ENCODE assay signal across 24 cellular contexts in the genomic region with DNA sequence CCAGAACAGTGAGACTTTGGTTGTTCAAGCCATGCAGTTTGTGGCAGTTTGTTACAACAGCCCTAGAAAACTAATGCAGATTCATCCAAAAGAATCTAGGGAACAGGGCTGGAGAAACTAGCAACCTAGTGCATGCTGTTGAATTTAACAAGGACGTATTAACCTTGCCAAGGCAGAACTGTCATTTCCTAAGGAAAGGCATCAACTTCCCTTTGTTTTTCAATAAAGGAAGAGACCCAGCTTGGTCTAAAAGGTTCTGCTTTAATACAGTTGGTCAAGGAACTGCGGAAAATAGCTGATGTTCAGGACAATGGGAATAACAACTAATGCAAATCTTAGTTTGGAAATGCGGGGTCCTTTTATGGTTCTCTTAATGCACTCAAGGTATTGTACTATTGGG. TPM values are rescaled to one million over a fixed set of nuclear protein-coding genes. Genes with fewer than 3 reads are reported as not detected.
DNase-seq lines count a peak whose midpoint lies in the region; ATAC-seq and TF ChIP-seq lines count a peak whose summit lies in the region.
"Had no signal": no experiment of that assay in that cellular context is flagged by ENCODE, and none has a peak within 500 bp of the region (broad histone marks: within the 10 kb centered on the region; RNA-seq: fewer than 3 reads in every experiment).

No MANE protein-coding gene starts in this region.

- H3K27ac Mint-ChIP-seq in chondrocyte (ENCODE audit: unreplicated experiment) = no peak overlapping the region
- H3K27ac Mint-ChIP-seq: CD14-positive monocyte; CD4-positive, alpha-beta T cell; CD8-positive, alpha-beta memory T cell had no signal

- H3K27me3 ChIP-seq in left ventricle myocardium inferior (ENCODE audit: low read depth) (peaks cover 10% of the 10 kb centered on the region), psoas muscle (ENCODE audit: insufficient read depth in 3 of 3, low read length in 2 of 3) (peaks cover 0 to 1% (median 0%) of the 10 kb centered on the region in 3 donors)
- H3K27me3 ChIP-seq: BE2C; BLaER1 treated with 17β-estradiol and CSF1 and Interleukin-3, amounts not matched to agents 10 nM and 100 nM had no signal

- TF ChIP-seq CTCF in left ventricle myocardium inferior (IDR thresholded peaks at IDR 0.05; ENCODE audit: borderline replicate concordance) = no peak
- no peak for TF ChIP-seq CTCF in psoas muscle (IDR thresholded peaks at IDR 0.05)
- no peak for TF ChIP-seq CTCF in chondrocyte (IDR thresholded peaks at IDR 0.05)

- H3K4me1 ChIP-seq in left ventricle myocardium inferior (peaks cover 8% of the 10 kb centered on the region), psoas muscle (no peaks in the 10 kb centered on the region)
- H3K4me1 ChIP-seq: A549, BE2C had no signal

- H3K36me3 ChIP-seq in left ventricle myocardium inferior = no peaks in the 10 kb centered on the region
- H3K36me3 ChIP-seq in psoas muscle (ENCODE audit: insufficient read depth in 1 of 2, low read depth in 1 of 2) = no peaks in the 10 kb centered on the region
- H3K36me3 ChIP-seq: BE2C; BLaER1 treated with 17β-estradiol and CSF1 and Interleukin-3, amounts not matched to agents 10 nM and 100 nM had no signal

- H3K4me3 ChIP-seq in left ventricle myocardium inferior (no peak overlapping the region), psoas muscle (no peak overlapping the region)
- H3K4me3 ChIP-seq: A549; BLaER1 treated with 17β-estradiol and CSF1 and Interleukin-3, amounts not matched to agents 10 nM and 100 nM; GM23248 had no signal

- no peaks in the 10 kb centered on the region for H3K4me1 Mint-ChIP-seq in chondrocyte (ENCODE audit: low read depth)
- H3K4me1 Mint-ChIP-seq: CD14-positive monocyte; CD8-positive, alpha-beta memory T cell had no signal

- no peaks in the 10 kb centered on the region for H3K9me3 ChIP-seq in left ventricle myocardium inferior (replicated peaks)
- H3K9me3 ChIP-seq in psoas muscle = no peaks in the 10 kb centered on the region
- H3K9me3 ChIP-seq: A549; BE2C; BLaER1 treated with 17β-estradiol and CSF1 and Interleukin-3, amounts not matched to agents 10 nM and 100 nM had no signal

- 68 to 73% (median 72%) methylated on average over 3 of the region's 3 CpGs for WGBS in psoas muscle, 3 donors

- H3K27ac ChIP-seq in left ventricle myocardium inferior (replicated peaks) (peak overlapping the region; percentile 46), psoas muscle (peak overlapping the region; percentile 41)
- H3K27ac ChIP-seq: 22Rv1; A549; BLaER1 treated with 17β-estradiol and CSF1 and Interleukin-3, amounts not matched to agents 10 nM and 100 nM; GM23248 had no signal

- peaks cover 6% of the 10 kb centered on the region for H3K27me3 Mint-ChIP-seq in chondrocyte (ENCODE audit: low read depth)

- no peak for DNase-seq in left ventricle myocardium inferior
- no peak for DNase-seq in left cardiac atrium
- peak; percentile 71 for DNase-seq in glomerular endothelial cell (ENCODE audit: extremely low read depth, low read depth, low spot score)
- DNase-seq in psoas muscle = no peak
- no peak for DNase-seq in chondrocyte (ENCODE audit: low spot score)
- DNase-seq in NCI-H1417 (lab: John Stamatoyannopoulos, UW) = no peak
- no peak for DNase-seq in SW480 (ENCODE audit: low spot score)
- DNase-seq: ACHN; AML-193; BE2C; CD4-positive, alpha-beta T cell; CD8-positive, alpha-beta memory T cell; DMS 273 treated with DMSO at 0.1 percent for 48 hours; DMS79; EL; GDM1; GM23248; H7; HCEC 1CT had no signal

- H3K4me3 Mint-ChIP-seq in chondrocyte (ENCODE audit: unreplicated experiment) = no peak overlapping the region
- H3K4me3 Mint-ChIP-seq: CD14-positive monocyte; CD4-positive, alpha-beta T cell; CD8-positive, alpha-beta memory T cell had no signal

- H3K9me3 Mint-ChIP-seq in chondrocyte (ENCODE audit: low read depth) = no peaks in the 10 kb centered on the region
- H3K9me3 Mint-ChIP-seq: CD14-positive monocyte; CD4-positive, alpha-beta T cell; CD8-positive, alpha-beta memory T cell had no signal

- H3K36me3 Mint-ChIP-seq in chondrocyte (ENCODE audit: low read depth) = no peaks in the 10 kb centered on the region
- H3K36me3 Mint-ChIP-seq: CD14-positive monocyte; CD8-positive, alpha-beta memory T cell had no signal

- intact Hi-C loops in left ventricle myocardium inferior (cut with micrococcal nuclease) (no loop called here), left cardiac atrium (cut with DNase I) (no loop called here), psoas muscle (cut with DNase I) (no loop called here)

- ATAC-seq in left cardiac atrium (no peak), psoas muscle (no peak), GM21723 (IDR thresholded peaks at IDR 0.05; ENCODE audit: unreplicated experiment) (no peak)
- ATAC-seq: A549 had no signal

RNA-seq across cellular contexts. Expression of a gene that starts 11.5 kb away (rescaled TPM):
- 0.41 TPM for total RNA-seq in left ventricle myocardium inferior
- total RNA-seq in left cardiac atrium = under 1 TPM; 0.47 to 0.73 TPM
- 0.34 and 0.88 TPM in 2 replicates for total RNA-seq in glomerular endothelial cell
- total RNA-seq in psoas muscle = under 1 TPM in 2 of 4 donors, not detected in 2; 0.25 to 0.46 TPM
- polyA plus RNA-seq in psoas muscle = 1 to 10 TPM in 1 of 3 donors, under 1 TPM in 2; 0.08 to 1.2 (median 0.25) TPM
- total RNA-seq in chondrocyte = 0.05 TPM in 1 of 3 replicates, not detected in the others
- total RNA-seq: CD4-positive, alpha-beta T cell; GM23248 had no signal
- polyA plus RNA-seq: CD8-positive, alpha-beta memory T cell had no signal

RNA-seq across cellular contexts. Expression of a gene that starts 40.1 kb away (rescaled TPM):
- 12.1 TPM for total RNA-seq in left ventricle myocardium inferior
- total RNA-seq in left cardiac atrium = 10 to 100 TPM; 10.2 to 11.2 TPM
- total RNA-seq in glomerular endothelial cell = 21.0 and 25.4 TPM in 2 replicates
- total RNA-seq in psoas muscle = 1 to 10 TPM; 5.7 to 7.2 (median 6.6) TPM
- 10 to 100 TPM in 2 of 3 donors, 1 to 10 TPM in 1; 7.8 to 19.7 (median 17.8) TPM for polyA plus RNA-seq in psoas muscle
- 15.0 to 22.4 TPM (median 19.4 TPM) in 3 replicates for total RNA-seq in chondrocyte

RNA-seq across cellular contexts. Expression of a gene that starts 40.3 kb away (rescaled TPM):
- total RNA-seq in left ventricle myocardium inferior = 10.0 TPM
- 10 to 100 TPM; 12.4 to 13.3 TPM for total RNA-seq in left cardiac atrium
- 13.9 and 14.0 TPM in 2 replicates for total RNA-seq in glomerular endothelial cell
- 10 to 100 TPM; 12.6 to 21.5 (median 16.8) TPM for total RNA-seq in psoas muscle
- 10 to 100 TPM in 1 of 3 donors, 1 to 10 TPM in 2; 2.7 to 12.3 (median 3.2) TPM for polyA plus RNA-seq in psoas muscle
- total RNA-seq in chondrocyte = 17.0 to 18.1 TPM (median 17.8 TPM) in 3 replicates
